In genomic region chr18:11955299-11956029, GRCh38 we compare ENCODE assay signal across 8 cellular contexts. TPM values are rescaled to one million over a fixed set of nuclear protein-coding genes. Genes with fewer than 3 reads are reported as not detected.
A peak's percentile ranks its signal among the peaks of the same experiment; 100 is the strongest.
DNase-seq lines count a peak whose midpoint lies in the region; ATAC-seq and TF ChIP-seq lines count a peak whose summit lies in the region.

No MANE protein-coding gene starts in this region.

- H3K27me3 ChIP-seq in GM23338 (ENCODE audit: insufficient read depth) (no peaks in the 10 kb centered on the region), foreskin keratinocyte (no peaks in the 10 kb centered on the region), gastrocnemius medialis (no peaks in the 10 kb centered on the region)
- H3K27me3 ChIP-seq in CD8-positive, alpha-beta T cell (ENCODE audit: insufficient read depth, low read length) = no peaks in the 10 kb centered on the region

- H3K27ac ChIP-seq in GM23338 (ENCODE audit: low read depth) (peak overlapping the region; percentile 3; the same call in 1 of the 2 replicates), foreskin keratinocyte (peak overlapping the region; percentile 88), gastrocnemius medialis (peak overlapping the region in 3 of 4 donors; percentile 51 to 70 (median 61))
- H3K27ac ChIP-seq in CD8-positive, alpha-beta T cell (ENCODE audit: low read depth, low read length) = no peak overlapping the region

- H3K9me2 ChIP-seq in GM23338 (ENCODE audit: insufficient read depth) = no peaks in the 10 kb centered on the region

- H3K9me3 ChIP-seq in gastrocnemius medialis = no peaks in the 10 kb centered on the region
- no peaks in the 10 kb centered on the region for H3K9me3 ChIP-seq in CD8-positive, alpha-beta T cell (ENCODE audit: low read length)

- H3K4me2 ChIP-seq in GM23338 = no peak overlapping the region

- H3K4me3 ChIP-seq in GM23338 (no peak overlapping the region), gastrocnemius medialis (no peak overlapping the region)
- H3K4me3 ChIP-seq in CD8-positive, alpha-beta T cell (ENCODE audit: low read depth, low read length) = no peak overlapping the region

- H3K4me1 ChIP-seq in GM23338 (ENCODE audit: insufficient read depth) (peaks cover 16% of the 10 kb centered on the region), foreskin keratinocyte (peaks cover 18% of the 10 kb centered on the region), gastrocnemius medialis (peaks cover 6 to 7% of the 10 kb centered on the region in 2 donors)
- no peaks in the 10 kb centered on the region for H3K4me1 ChIP-seq in CD8-positive, alpha-beta T cell (ENCODE audit: insufficient read depth, low read length)

- in situ Hi-C loops in gastrocnemius medialis (cut with MboI; ENCODE audit: low sequenced_read_pairs in 4 of 4) = no loop called here

- H3K27me3 Mint-ChIP-seq in GM23338 (ENCODE audit: insufficient read depth, low read depth, poor library complexity) = peaks cover 2% of the 10 kb centered on the region
- peaks cover 2% of the 10 kb centered on the region for H3K27me3 Mint-ChIP-seq in CD8-positive, alpha-beta T cell (ENCODE audit: low read depth)
- H3K27me3 Mint-ChIP-seq in activated CD8-positive, alpha-beta T cell treated with anti-CD3 and anti-CD28 coated beads, Interleukin-2, amount 10 ng/mL, durations not matched to agents 7 days and 5 days (ENCODE audit: low read depth) = no peaks in the 10 kb centered on the region
- H3K27me3 Mint-ChIP-seq in activated T-cell treated with anti-CD3 and anti-CD28 coated beads, Interleukin-2, amount 50 U/mL, for 4 hours (ENCODE audit: low read depth) = peaks cover 2% of the 10 kb centered on the region

- CTCF ChIA-PET in CD8-positive, alpha-beta T cell (lab: Charles Lee) = interaction anchor here (2.7 kb wide), 1 partner anchor 17 kb away, joined by 18 read pairs; no protein-coding TSS in a partner anchor
- CTCF ChIA-PET in activated CD8-positive, alpha-beta T cell treated with anti-CD3 and anti-CD28 coated beads, Interleukin-2, amount 10 ng/mL, durations not matched to agents 7 days and 5 days (lab: Charles Lee) = interaction anchor here (0.9 kb wide), 1 partner anchor 17 kb away, joined by 4 read pairs; no protein-coding TSS in a partner anchor

- POLR2A ChIA-PET in CD8-positive, alpha-beta T cell (lab: Charles Lee) = no interaction called here
- POLR2A ChIA-PET in activated CD8-positive, alpha-beta T cell treated with anti-CD3 and anti-CD28 coated beads, Interleukin-2, amount 10 ng/mL, durations not matched to agents 7 days and 5 days (lab: Charles Lee) = no interaction called here

- H3K36me3 ChIP-seq in GM23338 (ENCODE audit: insufficient read depth) (no peaks in the 10 kb centered on the region; the same call in 1 of the 2 replicates), gastrocnemius medialis (no peaks in the 10 kb centered on the region)
- H3K36me3 ChIP-seq in CD8-positive, alpha-beta T cell (ENCODE audit: insufficient read depth, low read length) = no peaks in the 10 kb centered on the region

- H3K79me2 ChIP-seq in GM23338 (replicated peaks; ENCODE audit: insufficient read depth) = no peaks in the 10 kb centered on the region

- no peaks in the 10 kb centered on the region for H3F3A ChIP-seq in GM23338 (replicated peaks; ENCODE audit: low read depth)

- H3K4me3 Mint-ChIP-seq in GM23338 = no peak overlapping the region
- H3K4me3 Mint-ChIP-seq in CD8-positive, alpha-beta T cell = no peak overlapping the region
- H3K4me3 Mint-ChIP-seq in activated CD8-positive, alpha-beta T cell treated with anti-CD3 and anti-CD28 coated beads, Interleukin-2, amount 10 ng/mL, durations not matched to agents 7 days and 5 days = no peak overlapping the region
- no peak overlapping the region for H3K4me3 Mint-ChIP-seq in activated T-cell treated with anti-CD3 and anti-CD28 coated beads, Interleukin-2, amount 50 U/mL, for 4 hours

- peak; percentile 36 for ATAC-seq in GM23338
- ATAC-seq in foreskin keratinocyte = peak; percentile 61
- no peak for ATAC-seq in gastrocnemius medialis
- no peak for ATAC-seq in CD8-positive, alpha-beta T cell
- no peak for ATAC-seq in activated CD8-positive, alpha-beta T cell treated with anti-CD3 and anti-CD28 coated beads, Interleukin-2, amount 10 ng/mL, durations not matched to agents 7 days and 5 days
- ATAC-seq in activated T-cell treated with anti-CD3 and anti-CD28 coated beads, Interleukin-2, amount 50 U/mL, for 4 hours = no peak

- peak overlapping the region; percentile 5; the same call in 1 of the 2 replicates for H2AFZ ChIP-seq in GM23338

- peaks cover 21% of the 10 kb centered on the region for H3K4me1 Mint-ChIP-seq in GM23338
- H3K4me1 Mint-ChIP-seq in CD8-positive, alpha-beta T cell (ENCODE audit: low read depth) = no peaks in the 10 kb centered on the region
- H3K4me1 Mint-ChIP-seq in activated CD8-positive, alpha-beta T cell treated with anti-CD3 and anti-CD28 coated beads, Interleukin-2, amount 10 ng/mL, durations not matched to agents 7 days and 5 days (ENCODE audit: low read depth) = no peaks in the 10 kb centered on the region
- no peaks in the 10 kb centered on the region for H3K4me1 Mint-ChIP-seq in activated T-cell treated with anti-CD3 and anti-CD28 coated beads, Interleukin-2, amount 50 U/mL, for 4 hours (ENCODE audit: low read depth)

- TF ChIP-seq POLR2A in gastrocnemius medialis (IDR thresholded peaks at IDR 0.05) = no peak

- no peaks in the 10 kb centered on the region for H4K20me1 ChIP-seq in GM23338 (replicated peaks; ENCODE audit: insufficient read depth)

- peaks cover 36% of the 10 kb centered on the region for H3K9me3 Mint-ChIP-seq in GM23338
- peaks cover 14% of the 10 kb centered on the region for H3K9me3 Mint-ChIP-seq in CD8-positive, alpha-beta T cell
- peaks cover 13% of the 10 kb centered on the region for H3K9me3 Mint-ChIP-seq in activated CD8-positive, alpha-beta T cell treated with anti-CD3 and anti-CD28 coated beads, Interleukin-2, amount 10 ng/mL, durations not matched to agents 7 days and 5 days (ENCODE audit: insufficient read depth)
- H3K9me3 Mint-ChIP-seq in activated T-cell treated with anti-CD3 and anti-CD28 coated beads, Interleukin-2, amount 50 U/mL, for 4 hours = peaks cover 15% of the 10 kb centered on the region

- H3K27ac Mint-ChIP-seq in GM23338 = peak overlapping the region; percentile 89
- H3K27ac Mint-ChIP-seq in CD8-positive, alpha-beta T cell = no peak overlapping the region
- H3K27ac Mint-ChIP-seq in activated CD8-positive, alpha-beta T cell treated with anti-CD3 and anti-CD28 coated beads, Interleukin-2, amount 10 ng/mL, durations not matched to agents 7 days and 5 days = no peak overlapping the region

- DNase-seq in GM23338 (ENCODE audit: low spot score) = peak; percentile 51
- peak; percentile 27 for DNase-seq in SIG-M5 (lab: John Stamatoyannopoulos, UW)
- peak; percentile 78 to 89 for DNase-seq in foreskin keratinocyte
- DNase-seq in gastrocnemius medialis = peak in 1 of 2 donors; percentile 47
- no peak for DNase-seq in CD8-positive, alpha-beta T cell
- no peak for DNase-seq in activated CD8-positive, alpha-beta T cell treated with anti-CD3 and anti-CD28 coated beads, Interleukin-2, amount 10 ng/mL, durations not matched to agents 7 days and 5 days
- no peak for DNase-seq in NCI-H1048 (lab: John Stamatoyannopoulos, UW)
- no peak for DNase-seq in activated T-cell treated with anti-CD3 and anti-CD28 coated beads, Interleukin-2, amount 50 U/mL, for 4 hours

- TF ChIP-seq CTCF in GM23338 (conservative IDR thresholded peaks at IDR 0.05; ENCODE audit: low read depth in 2 of 2) (no peak), foreskin keratinocyte (conservative IDR thresholded peaks at IDR 0.05) (no peak), gastrocnemius medialis (IDR thresholded peaks at IDR 0.05 in 4 of 5, conservative IDR thresholded peaks at IDR 0.05 in 1 of 5) (no peak)
- no peak for TF ChIP-seq CTCF in CD8-positive, alpha-beta T cell (IDR thresholded peaks at IDR 0.05)

- intact Hi-C loops in gastrocnemius medialis (cut with DNase I; ENCODE audit: low total_unique reads) = no loop called here
- intact Hi-C loops in CD8-positive, alpha-beta T cell (cut with DNase I, micrococcal nuclease) = no loop called here

- peaks cover 24% of the 10 kb centered on the region for H3K36me3 Mint-ChIP-seq in GM23338 (ENCODE audit: low read depth)
- H3K36me3 Mint-ChIP-seq in CD8-positive, alpha-beta T cell = no peaks in the 10 kb centered on the region
- no peaks in the 10 kb centered on the region for H3K36me3 Mint-ChIP-seq in activated CD8-positive, alpha-beta T cell treated with anti-CD3 and anti-CD28 coated beads, Interleukin-2, amount 10 ng/mL, durations not matched to agents 7 days and 5 days (ENCODE audit: low read depth)
- no peaks in the 10 kb centered on the region for H3K36me3 Mint-ChIP-seq in activated T-cell treated with anti-CD3 and anti-CD28 coated beads, Interleukin-2, amount 50 U/mL, for 4 hours (ENCODE audit: insufficient read depth)

TF ChIP-seq in GM23338, 12 proteins besides CTCF, POLR2A, EP300 and RAD21 (continues in another document):
- no peak for TF ChIP-seq EZH2phosphoT487 (IDR thresholded peaks at IDR 0.05; ENCODE audit: unreplicated experiment)
- TF ChIP-seq POLR2AphosphoS5 (IDR thresholded peaks at IDR 0.05; ENCODE audit: low read depth) = no peak

RNA-seq across cellular contexts. Expression of gene IMPA2, which starts 25.8 kb away (rescaled TPM):
- 91.8 and 122 TPM in 2 replicates for total RNA-seq in GM23338 (2014; rRNA removed; shearing (Covaris generic))
- 45.0 and 50.4 TPM in 2 replicates for polyA plus RNA-seq in GM23338 (2016; fragmentation: Nextera tagmentation; extraction: Ambion mirVana)
- 26.1 and 31.8 TPM in 2 replicates for total RNA-seq in foreskin keratinocyte
- polyA plus RNA-seq in foreskin keratinocyte = 31.7 and 35.0 TPM in 2 replicates
- total RNA-seq in gastrocnemius medialis = 100 to 1,000 TPM; 245 to 391 (median 274) TPM
- total RNA-seq in CD8-positive, alpha-beta T cell = 1 to 10 TPM; 1.0 to 1.1 TPM
- 10 to 100 TPM; 21.1 to 22.3 TPM for total RNA-seq in activated CD8-positive, alpha-beta T cell treated with anti-CD3 and anti-CD28 coated beads, Interleukin-2, amount 10 ng/mL, durations not matched to agents 7 days and 5 days
- total RNA-seq in activated T-cell treated with anti-CD3 and anti-CD28 coated beads, Interleukin-2, amount 50 U/mL, for 4 hours = 10 to 100 TPM in 1 of 3 donors, 1 to 10 TPM in 2; 7.3 to 11.4 (median 9.8) TPM

RNA-seq across cellular contexts. Expression of gene MPPE1, which starts 47.3 kb away (rescaled TPM):
- total RNA-seq in GM23338 (2014; rRNA removed; shearing (Covaris generic)) = 18.8 and 29.8 TPM in 2 replicates
- polyA plus RNA-seq in GM23338 (2016; fragmentation: Nextera tagmentation; extraction: Ambion mirVana) (24.6 and 25.1 TPM in 2 replicates), foreskin keratinocyte (14.1 and 16.4 TPM in 2 replicates)
- total RNA-seq in foreskin keratinocyte (14.4 and 19.1 TPM in 2 replicates), gastrocnemius medialis (10 to 100 TPM; 11.0 to 33.6 (median 24.8) TPM)
- total RNA-seq in CD8-positive, alpha-beta T cell = 10 to 100 TPM; 44.0 to 55.1 TPM
- total RNA-seq in activated CD8-positive, alpha-beta T cell treated with anti-CD3 and anti-CD28 coated beads, Interleukin-2, amount 10 ng/mL, durations not matched to agents 7 days and 5 days = 10 to 100 TPM; 40.0 to 41.6 TPM
- 10 to 100 TPM; 31.4 to 33.9 (median 31.6) TPM for total RNA-seq in activated T-cell treated with anti-CD3 and anti-CD28 coated beads, Interleukin-2, amount 50 U/mL, for 4 hours

Comparison
In these comparisons a context has a peak if more than half of its experiments do, and no peak if none do; other contexts are left out.
1. ATAC-seq: peak in GM23338 (single experiment) and foreskin keratinocyte (single experiment); none in gastrocnemius medialis (0 of 2), CD8-positive, alpha-beta T cell (single experiment), activated CD8-positive, alpha-beta T cell treated with anti-CD3 and anti-CD28 coated beads, Interleukin-2, amount 10 ng/mL, durations not matched to agents 7 days and 5 days (single experiment) and activated T-cell treated with anti-CD3 and anti-CD28 coated beads, Interleukin-2, amount 50 U/mL, for 4 hours (0 of 2).
2. DNase-seq: peak in GM23338 (single experiment), SIG-M5 (single experiment) and foreskin keratinocyte (2 of 2); none in CD8-positive, alpha-beta T cell (0 of 7), activated CD8-positive, alpha-beta T cell treated with anti-CD3 and anti-CD28 coated beads, Interleukin-2, amount 10 ng/mL, durations not matched to agents 7 days and 5 days (single experiment), NCI-H1048 (single experiment) and activated T-cell treated with anti-CD3 and anti-CD28 coated beads, Interleukin-2, amount 50 U/mL, for 4 hours (single experiment).
3. RNA of gene IMPA2, which starts 25.8 kb away (total RNA-seq): 245 to 391 TPM in gastrocnemius medialis, 91.8 to 122 TPM in GM23338, 26.1 to 31.8 TPM in foreskin keratinocyte, 21.1 to 22.3 TPM in activated CD8-positive, alpha-beta T cell treated with anti-CD3 and anti-CD28 coated beads, Interleukin-2, amount 10 ng/mL, durations not matched to agents 7 days and 5 days and 7.3 to 11.4 TPM in activated T-cell treated with anti-CD3 and anti-CD28 coated beads, Interleukin-2, amount 50 U/mL, for 4 hours; 1.0 to 1.1 TPM in CD8-positive, alpha-beta T cell; every median in the first group is over 4 times any median in the second.